In the genomic region with DNA sequence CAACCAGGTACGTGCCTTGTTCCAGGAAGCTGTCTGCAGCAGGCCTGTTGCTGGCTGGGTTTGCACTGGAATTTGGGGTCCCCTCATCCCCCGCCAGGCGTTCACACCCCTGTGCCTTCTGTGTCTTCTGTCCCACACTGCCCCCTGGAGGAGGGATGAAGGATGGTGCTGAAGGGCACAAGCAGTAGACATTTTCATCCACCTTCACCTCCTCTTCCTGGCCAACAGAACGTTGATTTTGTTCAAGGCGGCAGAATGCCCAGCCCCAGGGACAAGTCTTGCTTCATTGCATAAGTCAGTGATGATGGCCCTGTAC, we compare ENCODE assay signal across 8 cellular contexts.
DNase-seq lines count a peak whose midpoint lies in the region; ATAC-seq and TF ChIP-seq lines count a peak whose summit lies in the region.

No MANE protein-coding gene starts in this region.

- whole genome bisulfite sequencing in adrenal gland, 4 donors, result 68 to 86% (median 83%) methylated on average over 5 of the region's 5 CpGs

- intact Hi-C loops in adrenal gland (cut with DNase I), result no loop called here

- peaks cover 9 to 22% of the 10 kb centered on the region in 2 donors for H3K4me1 ChIP-seq in adrenal gland (replicated peaks in 1 of 2)

- no peaks in the 10 kb centered on the region for H3K9me3 Mint-ChIP-seq in immature natural killer cell

- TF ChIP-seq POLR2A in NB4 (IDR thresholded peaks at IDR 0.05; ENCODE audit: extremely low read depth, insufficient read length) (no peak), adrenal gland (IDR thresholded peaks at IDR 0.05) (no peak)

- H3K9me3 ChIP-seq in adrenal gland (replicated peaks in 1 of 3), result no peaks in the 10 kb centered on the region

- peak; percentile 60 for TF ChIP-seq CTCF in GM06990 (IDR thresholded peaks at IDR 0.05; ENCODE audit: insufficient read depth, low read length, poor library complexity, severe bottlenecking)
- TF ChIP-seq CTCF in NB4 (IDR thresholded peaks at IDR 0.05; ENCODE audit: low read depth, low read length), result peak; percentile 77
- peak in 3 of 6 experiments; percentile 33 to 45 (median 39) for TF ChIP-seq CTCF in adrenal gland (IDR thresholded peaks at IDR 0.05)

- H3K27ac Mint-ChIP-seq in immature natural killer cell, result no peak overlapping the region

- H3K27me3 Mint-ChIP-seq in immature natural killer cell (ENCODE audit: low read depth in 3 of 3), result peaks cover 0 to 6% (median 2%) of the 10 kb centered on the region in 3 donors

- H3K36me3 Mint-ChIP-seq in immature natural killer cell, result no peaks in the 10 kb centered on the region

- no peak overlapping the region for H3K27ac ChIP-seq in adrenal gland

- H3K4me3 Mint-ChIP-seq in immature natural killer cell, result no peak overlapping the region

- no peaks in the 10 kb centered on the region for H3K36me3 ChIP-seq in GM06990 (ENCODE audit: control insufficient read depth, insufficient read depth, low read length)
- H3K36me3 ChIP-seq in adrenal gland (replicated peaks in 1 of 2), result no peaks in the 10 kb centered on the region

- H3K4me3 ChIP-seq in GM06990 (replicated peaks; ENCODE audit: low read depth, low read length) (no peak overlapping the region), NB4 (ENCODE audit: low read depth, low read length) (no peak overlapping the region), adrenal gland (no peak overlapping the region)

- H3K27me3 ChIP-seq in GM06990 (replicated peaks; ENCODE audit: control insufficient read depth, insufficient read depth, low read length), result no peaks in the 10 kb centered on the region; the same call in 1 of the 2 replicates
- no peaks in the 10 kb centered on the region for H3K27me3 ChIP-seq in adrenal gland

- no peak for ATAC-seq in HG03460 (IDR thresholded peaks at IDR 0.05; ENCODE audit: unreplicated experiment)

- DNase-seq in GM06990 (ENCODE audit: extremely low read depth, insufficient read length) (peak; percentile 29), NB4 (ENCODE audit: low read depth) (peak; percentile 63), immature natural killer cell (peak; percentile 20 to 48 (median 26)), SW480 (ENCODE audit: low spot score) (no peak), adrenal gland (no peak)
- peak; percentile 63 to 69 for DNase-seq in activated T-cell treated with anti-CD3 and anti-CD28 coated beads, Interleukin-2, amount 50 U/mL, for 48 hours
- DNase-seq in stimulated activated CD8-positive, alpha-beta memory T cell treated with anti-CD3 and anti-CD28 coated beads, Interleukin-12 subunit alpha, Interleukin-12 subunit beta, amount 100 ng/mL, for 1 hour (ENCODE audit: low read depth), result peak; percentile 24

- no peaks in the 10 kb centered on the region for H3K4me1 Mint-ChIP-seq in immature natural killer cell

Comparison
In these comparisons a context has a peak if more than half of its experiments do, and no peak if none do; other contexts are left out.
1. DNase-seq: peak in GM06990 (single experiment), NB4 (single experiment), activated T-cell treated with anti-CD3 and anti-CD28 coated beads, Interleukin-2, amount 50 U/mL, for 48 hours (2 of 2), immature natural killer cell (3 of 3) and stimulated activated CD8-positive, alpha-beta memory T cell treated with anti-CD3 and anti-CD28 coated beads, Interleukin-12 subunit alpha, Interleukin-12 subunit beta, amount 100 ng/mL, for 1 hour (single experiment); none in SW480 (single experiment) and adrenal gland (0 of 7).